14 cellular contexts compared by ENCODE assay signal in genomic region chr2:168371273-168371992, GRCh38.
DNase-seq lines count a peak whose midpoint lies in the region; ATAC-seq lines count a peak whose summit lies in the region.
"Had no signal": no experiment of that assay in that cellular context is flagged by ENCODE, and none has a peak within 500 bp of the region (broad histone marks: within the 10 kb centered on the region; RNA-seq: fewer than 3 reads in every experiment).

No MANE protein-coding gene starts in this region.

- H3K36me3 ChIP-seq in mesenchymal stem cell (ENCODE audit: control insufficient read depth in 1 of 2, insufficient read depth in 2 of 2, low read depth in 1 of 2, low read length in 2 of 2) = no peaks in the 10 kb centered on the region
- H3K36me3 ChIP-seq: tibial nerve had no signal

- no peak overlapping the region for H3K18ac ChIP-seq in mesenchymal stem cell (ENCODE audit: low read depth in 1 of 2, low read length in 2 of 2)

- no peak for DNase-seq in activated CD8-positive, alpha-beta T cell treated with anti-CD3 and anti-CD28 coated beads, Interleukin-2, amount 10 ng/mL, durations not matched to agents 7 days and 5 days
- DNase-seq in SW480 (ENCODE audit: low spot score) (no peak), NCI-H187 (lab: John Stamatoyannopoulos, UW) (no peak), mesenchymal stem cell (no peak), Right ventricle myocardium inferior (ENCODE audit: missing footprints) (no peak)
- DNase-seq: dermis blood vessel endothelial cell, NCI-H446 had no signal

- H3K4me1 ChIP-seq in mesenchymal stem cell (ENCODE audit: control insufficient read depth, insufficient read depth, low read depth, low read length) = no peaks in the 10 kb centered on the region
- H3K4me1 ChIP-seq: tibial nerve had no signal

- H3K4me3 Mint-ChIP-seq in activated CD8-positive, alpha-beta T cell treated with anti-CD3 and anti-CD28 coated beads, Interleukin-2, amount 10 ng/mL, durations not matched to agents 7 days and 5 days = no peak overlapping the region
- H3K4me3 Mint-ChIP-seq: activated naive CD8-positive, alpha-beta T cell had no signal

- intact Hi-C loops in Right ventricle myocardium inferior (cut with DNase I) = no loop called here

- no peaks in the 10 kb centered on the region for H3K27me3 Mint-ChIP-seq in activated CD8-positive, alpha-beta T cell treated with anti-CD3 and anti-CD28 coated beads, Interleukin-2, amount 10 ng/mL, durations not matched to agents 7 days and 5 days (ENCODE audit: low read depth)
- H3K27me3 Mint-ChIP-seq: activated naive CD8-positive, alpha-beta T cell had no signal

- CTCF ChIA-PET in activated CD8-positive, alpha-beta T cell treated with anti-CD3 and anti-CD28 coated beads, Interleukin-2, amount 10 ng/mL, durations not matched to agents 7 days and 5 days (lab: Charles Lee) = interaction anchor here (3.7 kb wide), 1 partner anchor 25 kb away, joined by 15 read pairs; no protein-coding TSS in a partner anchor

- H4K91ac ChIP-seq in mesenchymal stem cell (ENCODE audit: low read length) = no peak overlapping the region

- peaks cover 14% of the 10 kb centered on the region for H3K4me1 Mint-ChIP-seq in activated CD8-positive, alpha-beta T cell treated with anti-CD3 and anti-CD28 coated beads, Interleukin-2, amount 10 ng/mL, durations not matched to agents 7 days and 5 days (ENCODE audit: low read depth)

- H3K27ac ChIP-seq in mesenchymal stem cell (ENCODE audit: low read length, poor library complexity, severe bottlenecking) = no peak overlapping the region
- H3K27ac ChIP-seq: tibial nerve had no signal

- H3K27me3 ChIP-seq in mesenchymal stem cell (ENCODE audit: control insufficient read depth in 1 of 2, insufficient read depth in 1 of 2, low read length in 2 of 2) = no peaks in the 10 kb centered on the region
- H3K27me3 ChIP-seq: tibial nerve had no signal

- 85% methylated on average over 4 of the region's 4 CpGs for WGBS in mesenchymal stem cell

- ATAC-seq in GM18517 (IDR thresholded peaks at IDR 0.05; ENCODE audit: unreplicated experiment) = peak; percentile 72
- peak; percentile 97 for ATAC-seq in GM21390 (IDR thresholded peaks at IDR 0.05; ENCODE audit: unreplicated experiment)
- ATAC-seq in HG03139 (IDR thresholded peaks at IDR 0.05; ENCODE audit: unreplicated experiment) = peak; percentile 94
- ATAC-seq in activated CD8-positive, alpha-beta T cell treated with anti-CD3 and anti-CD28 coated beads, Interleukin-2, amount 10 ng/mL, durations not matched to agents 7 days and 5 days = peak; percentile 58
- ATAC-seq in Right ventricle myocardium inferior = no peak
- ATAC-seq: SK-N-SH treated with all-trans-retinoic acid at 6 μM for 48 hours had no signal

- no peak overlapping the region for H2BK15ac ChIP-seq in mesenchymal stem cell (ENCODE audit: low read depth, poor library complexity, severe bottlenecking)

- H3K79me1 ChIP-seq in mesenchymal stem cell (replicated peaks; ENCODE audit: low read length, poor library complexity, severe bottlenecking) = no peaks in the 10 kb centered on the region

- H3K9me3 Mint-ChIP-seq in activated CD8-positive, alpha-beta T cell treated with anti-CD3 and anti-CD28 coated beads, Interleukin-2, amount 10 ng/mL, durations not matched to agents 7 days and 5 days (ENCODE audit: insufficient read depth) = no peaks in the 10 kb centered on the region

- H2BK120ac ChIP-seq in mesenchymal stem cell (ENCODE audit: low read depth, low read length) = no peak overlapping the region

- peaks cover 1% of the 10 kb centered on the region for H3K36me3 Mint-ChIP-seq in activated CD8-positive, alpha-beta T cell treated with anti-CD3 and anti-CD28 coated beads, Interleukin-2, amount 10 ng/mL, durations not matched to agents 7 days and 5 days (ENCODE audit: low read depth)
- H3K36me3 Mint-ChIP-seq: activated naive CD8-positive, alpha-beta T cell; IgD-negative memory B cell had no signal

- no peak overlapping the region for H2AK5ac ChIP-seq in mesenchymal stem cell (ENCODE audit: low read length, severe bottlenecking)

- H4K8ac ChIP-seq in mesenchymal stem cell (ENCODE audit: low read length) = no peak overlapping the region

- no peak overlapping the region for H3K4me2 ChIP-seq in mesenchymal stem cell (ENCODE audit: low read length, poor library complexity, severe bottlenecking)

- POLR2A ChIA-PET in activated CD8-positive, alpha-beta T cell treated with anti-CD3 and anti-CD28 coated beads, Interleukin-2, amount 10 ng/mL, durations not matched to agents 7 days and 5 days (lab: Charles Lee) = no interaction called here

- no peak overlapping the region for H3K14ac ChIP-seq in mesenchymal stem cell (ENCODE audit: low read length in 2 of 2)

- no peak overlapping the region for H3K4me3 ChIP-seq in mesenchymal stem cell (ENCODE audit: insufficient read depth in 1 of 2, low read depth in 1 of 2, low read length in 2 of 2)
- H3K4me3 ChIP-seq: tibial nerve had no signal

- H3K9me3 ChIP-seq in mesenchymal stem cell (ENCODE audit: control insufficient read depth, low read length) = no peaks in the 10 kb centered on the region

- H2BK12ac ChIP-seq in mesenchymal stem cell (ENCODE audit: low read length in 2 of 2) = no peak overlapping the region

- no peak overlapping the region for H3K23ac ChIP-seq in mesenchymal stem cell (ENCODE audit: low read length in 2 of 2)

- H3K27ac Mint-ChIP-seq in activated CD8-positive, alpha-beta T cell treated with anti-CD3 and anti-CD28 coated beads, Interleukin-2, amount 10 ng/mL, durations not matched to agents 7 days and 5 days = no peak overlapping the region
- H3K27ac Mint-ChIP-seq: activated naive CD8-positive, alpha-beta T cell had no signal

- no peak overlapping the region for H3K9ac ChIP-seq in mesenchymal stem cell (ENCODE audit: low read length)

- no peak overlapping the region for H3K4ac ChIP-seq in mesenchymal stem cell (ENCODE audit: low read depth in 1 of 2, low read length in 2 of 2)

- H2BK5ac ChIP-seq in mesenchymal stem cell (ENCODE audit: low read depth, low read length, poor library complexity, severe bottlenecking) = no peak overlapping the region

- H2AFZ ChIP-seq in mesenchymal stem cell (ENCODE audit: low read depth, low read length) = no peak overlapping the region
